In the genomic region with DNA sequence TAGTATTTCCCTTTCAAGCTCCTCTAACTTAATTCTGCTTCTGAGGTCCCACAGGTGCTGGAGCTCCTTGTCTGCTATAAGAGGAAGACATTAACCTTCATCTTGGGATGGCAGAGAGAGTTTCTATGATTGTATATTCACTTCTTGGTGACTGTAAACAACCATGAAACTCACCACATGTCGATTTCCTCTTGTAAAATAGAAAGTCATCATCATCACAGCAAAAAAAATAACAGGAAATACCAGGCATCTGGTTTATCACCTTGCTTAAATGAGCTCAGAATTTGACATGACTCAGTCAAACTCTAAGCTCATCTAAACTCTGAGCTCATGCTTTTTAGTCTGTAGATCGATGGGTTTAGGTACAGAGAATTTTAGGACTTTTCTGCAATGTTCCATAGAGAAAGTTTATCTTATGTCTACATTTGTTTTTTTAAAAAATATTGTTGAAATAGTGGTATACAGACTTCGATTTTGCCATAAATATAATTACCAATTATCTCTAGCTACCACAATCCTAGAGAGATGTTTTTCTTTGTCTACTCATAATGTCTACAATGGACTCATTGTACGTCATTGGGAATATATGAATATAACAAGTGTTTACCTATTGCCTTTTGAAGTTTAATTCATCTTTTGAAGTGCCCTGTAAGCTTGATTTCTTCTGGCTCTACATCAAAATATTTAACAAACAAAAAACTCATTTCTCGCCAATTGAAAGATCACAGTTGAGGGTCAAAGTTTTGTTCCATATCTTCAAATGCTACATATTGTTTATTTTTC, we compare ENCODE assay signal across 16 cellular contexts. TPM values are rescaled to one million over a fixed set of nuclear protein-coding genes. Genes with fewer than 3 reads are reported as not detected.
DNase-seq lines count a peak whose midpoint lies in the region; ATAC-seq lines count a peak whose summit lies in the region.
"Had no signal": no experiment of that assay in that cellular context is flagged by ENCODE, and none has a peak within 500 bp of the region (broad histone marks: within the 10 kb centered on the region; RNA-seq: fewer than 3 reads in every experiment).

No MANE protein-coding gene starts in this region.

- peaks cover 7% of the 10 kb centered on the region for H3K4me1 Mint-ChIP-seq in activated naive CD8-positive, alpha-beta T cell treated with anti-CD3 and anti-CD28 coated beads, Interleukin-2, amount 10 ng/mL, durations not matched to agents 7 days and 5 days
- peaks cover 10% of the 10 kb centered on the region for H3K4me1 Mint-ChIP-seq in activated naive CD8-positive, alpha-beta T cell treated with anti-CD3 and anti-CD28 coated beads for 36 hours
- peaks cover 7% of the 10 kb centered on the region for H3K4me1 Mint-ChIP-seq in activated naive CD8-positive, alpha-beta T cell treated with anti-CD3 and anti-CD28 coated beads, Interleukin-2, amount 50 U/mL, for 24 hours
- H3K4me1 Mint-ChIP-seq in stimulated activated naive CD8-positive, alpha-beta T cell treated with anti-CD3 and anti-CD28 coated beads, Interleukin-15, amount 100 ng/mL, for 72 hours, result peaks cover 9% of the 10 kb centered on the region
- H3K4me1 Mint-ChIP-seq: IgD-negative memory B cell had no signal

- H3K9me3 Mint-ChIP-seq in activated naive CD8-positive, alpha-beta T cell treated with anti-CD3 and anti-CD28 coated beads, Interleukin-2, amount 10 ng/mL, durations not matched to agents 7 days and 5 days, result peaks cover 3% of the 10 kb centered on the region
- H3K9me3 Mint-ChIP-seq in activated naive CD8-positive, alpha-beta T cell treated with anti-CD3 and anti-CD28 coated beads for 36 hours, result no peaks in the 10 kb centered on the region
- H3K9me3 Mint-ChIP-seq in activated naive CD8-positive, alpha-beta T cell treated with anti-CD3 and anti-CD28 coated beads, Interleukin-2, amount 50 U/mL, for 24 hours, result peaks cover 2% of the 10 kb centered on the region
- H3K9me3 Mint-ChIP-seq in stimulated activated naive CD8-positive, alpha-beta T cell treated with anti-CD3 and anti-CD28 coated beads, Interleukin-15, amount 100 ng/mL, for 72 hours, result no peaks in the 10 kb centered on the region
- H3K9me3 Mint-ChIP-seq: IgD-negative memory B cell, nephron progenitor cell had no signal

- H3K36me3 Mint-ChIP-seq in activated naive CD8-positive, alpha-beta T cell treated with anti-CD3 and anti-CD28 coated beads, Interleukin-2, amount 10 ng/mL, durations not matched to agents 7 days and 5 days, result peaks cover 1% of the 10 kb centered on the region
- H3K36me3 Mint-ChIP-seq in activated naive CD8-positive, alpha-beta T cell treated with anti-CD3 and anti-CD28 coated beads for 36 hours, result no peaks in the 10 kb centered on the region
- no peaks in the 10 kb centered on the region for H3K36me3 Mint-ChIP-seq in activated naive CD8-positive, alpha-beta T cell treated with anti-CD3 and anti-CD28 coated beads, Interleukin-2, amount 50 U/mL, for 24 hours (ENCODE audit: low read depth)
- H3K36me3 Mint-ChIP-seq: IgD-negative memory B cell had no signal

- POLR2A ChIA-PET in activated naive CD8-positive, alpha-beta T cell treated with anti-CD3 and anti-CD28 coated beads, Interleukin-2, amount 10 ng/mL, durations not matched to agents 7 days and 5 days (lab: Charles Lee), result interaction anchor here (0.7 kb wide), 1 partner anchor 327 kb away, joined by 3 read pairs; no protein-coding TSS in a partner anchor

- no peak for DNase-seq in activated naive CD8-positive, alpha-beta T cell treated with anti-CD3 and anti-CD28 coated beads, Interleukin-2, amount 10 ng/mL, durations not matched to agents 7 days and 5 days
- no peak for DNase-seq in activated naive CD8-positive, alpha-beta T cell treated with anti-CD3 and anti-CD28 coated beads for 36 hours
- DNase-seq in M059J (ENCODE audit: low read depth) (peak; percentile 44), MV-4-11 (lab: John Stamatoyannopoulos, UW) (no peak)
- DNase-seq in activated naive CD8-positive, alpha-beta T cell treated with anti-CD3 and anti-CD28 coated beads, Interleukin-2, amount 50 U/mL, for 24 hours, result no peak
- DNase-seq in stimulated activated naive CD8-positive, alpha-beta T cell treated with anti-CD3 and anti-CD28 coated beads, Interleukin-15, amount 100 ng/mL, for 72 hours, result no peak
- DNase-seq in stimulated activated CD4-positive, alpha-beta T cell treated with anti-CD3 and anti-CD28 coated beads, Interleukin-1b, Interleukin-23, amount 100 ng/mL, for 48 hours, result no peak
- DNase-seq: adrenal gland; central memory CD4-positive, alpha-beta T cell; COR-L47; NCI-H2171; nephron progenitor cell; small intestine had no signal

- peak; percentile 80 for ATAC-seq in activated naive CD8-positive, alpha-beta T cell treated with anti-CD3 and anti-CD28 coated beads, Interleukin-2, amount 10 ng/mL, durations not matched to agents 7 days and 5 days (ENCODE audit: low read depth)
- peak; percentile 77 for ATAC-seq in activated naive CD8-positive, alpha-beta T cell treated with anti-CD3 and anti-CD28 coated beads, Interleukin-2, amount 50 U/mL, for 24 hours
- ATAC-seq in stimulated activated naive CD8-positive, alpha-beta T cell treated with anti-CD3 and anti-CD28 coated beads, Interleukin-15, amount 100 ng/mL, for 72 hours, result peak; percentile 87
- ATAC-seq in GM21447 (IDR thresholded peaks at IDR 0.05; ENCODE audit: unreplicated experiment), result no peak

- peak overlapping the region; percentile 26 for H3K4me3 Mint-ChIP-seq in activated naive CD8-positive, alpha-beta T cell treated with anti-CD3 and anti-CD28 coated beads, Interleukin-2, amount 10 ng/mL, durations not matched to agents 7 days and 5 days
- H3K4me3 Mint-ChIP-seq in activated naive CD8-positive, alpha-beta T cell treated with anti-CD3 and anti-CD28 coated beads for 36 hours, result no peak overlapping the region
- H3K4me3 Mint-ChIP-seq in activated naive CD8-positive, alpha-beta T cell treated with anti-CD3 and anti-CD28 coated beads, Interleukin-2, amount 50 U/mL, for 24 hours, result no peak overlapping the region
- no peak overlapping the region for H3K4me3 Mint-ChIP-seq in stimulated activated naive CD8-positive, alpha-beta T cell treated with anti-CD3 and anti-CD28 coated beads, Interleukin-15, amount 100 ng/mL, for 72 hours
- H3K4me3 Mint-ChIP-seq: IgD-negative memory B cell, nephron progenitor cell had no signal

- peaks cover 16% of the 10 kb centered on the region for H3K27me3 Mint-ChIP-seq in activated naive CD8-positive, alpha-beta T cell treated with anti-CD3 and anti-CD28 coated beads, Interleukin-2, amount 10 ng/mL, durations not matched to agents 7 days and 5 days
- peaks cover 21% of the 10 kb centered on the region for H3K27me3 Mint-ChIP-seq in activated naive CD8-positive, alpha-beta T cell treated with anti-CD3 and anti-CD28 coated beads for 36 hours
- H3K27me3 Mint-ChIP-seq in activated naive CD8-positive, alpha-beta T cell treated with anti-CD3 and anti-CD28 coated beads, Interleukin-2, amount 50 U/mL, for 24 hours, result peaks cover 8% of the 10 kb centered on the region
- H3K27me3 Mint-ChIP-seq in stimulated activated naive CD8-positive, alpha-beta T cell treated with anti-CD3 and anti-CD28 coated beads, Interleukin-15, amount 100 ng/mL, for 72 hours, result peaks cover 25% of the 10 kb centered on the region

- H3K27ac Mint-ChIP-seq in activated naive CD8-positive, alpha-beta T cell treated with anti-CD3 and anti-CD28 coated beads, Interleukin-2, amount 10 ng/mL, durations not matched to agents 7 days and 5 days, result peak overlapping the region; percentile 32
- no peak overlapping the region for H3K27ac Mint-ChIP-seq in activated naive CD8-positive, alpha-beta T cell treated with anti-CD3 and anti-CD28 coated beads for 36 hours
- no peak overlapping the region for H3K27ac Mint-ChIP-seq in activated naive CD8-positive, alpha-beta T cell treated with anti-CD3 and anti-CD28 coated beads, Interleukin-2, amount 50 U/mL, for 24 hours
- H3K27ac Mint-ChIP-seq in stimulated activated naive CD8-positive, alpha-beta T cell treated with anti-CD3 and anti-CD28 coated beads, Interleukin-15, amount 100 ng/mL, for 72 hours, result no peak overlapping the region
- H3K27ac Mint-ChIP-seq: IgD-negative memory B cell, nephron progenitor cell had no signal

RNA-seq across cellular contexts. Expression of gene IGF1, which starts 58.4 kb away (rescaled TPM):
- 1 to 10 TPM; 1.3 to 1.6 TPM for total RNA-seq in activated naive CD8-positive, alpha-beta T cell treated with anti-CD3 and anti-CD28 coated beads, Interleukin-2, amount 10 ng/mL, durations not matched to agents 7 days and 5 days
- total RNA-seq in activated naive CD8-positive, alpha-beta T cell treated with anti-CD3 and anti-CD28 coated beads for 36 hours, result 1 to 10 TPM; 2.1 to 2.3 TPM
- not detected in 2 replicates for total RNA-seq in M059J (2014; rRNA removed; shearing (Covaris generic))
- total RNA-seq: G401 had no signal
